17 cellular contexts compared by ENCODE assay signal in the genomic region with DNA sequence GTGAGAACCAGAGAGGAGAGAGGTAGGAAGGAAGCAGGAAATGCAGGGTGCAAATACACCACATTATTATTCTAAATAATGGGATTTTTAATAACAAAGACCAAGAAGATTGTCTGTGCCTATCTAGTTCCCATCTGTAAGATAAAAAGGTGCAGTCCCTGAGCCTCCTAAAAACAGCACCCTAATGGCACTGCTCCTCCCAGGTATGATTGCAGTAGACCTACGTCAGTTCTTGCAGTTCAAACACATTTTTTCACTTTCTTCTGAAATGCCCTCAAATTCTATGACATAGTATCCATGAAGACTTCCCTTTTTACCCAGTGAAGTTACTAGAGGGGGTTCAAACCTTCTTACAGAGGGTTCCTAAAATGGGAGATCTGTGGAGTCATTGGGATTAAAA.
DNase-seq lines count a peak whose midpoint lies in the region; ATAC-seq and TF ChIP-seq lines count a peak whose summit lies in the region.
"Had no signal": no experiment of that assay in that cellular context is flagged by ENCODE, and none has a peak within 500 bp of the region (broad histone marks: within the 10 kb centered on the region; RNA-seq: fewer than 3 reads in every experiment).

No MANE protein-coding gene starts in this region.

- peaks cover 27 to 82% of the 10 kb centered on the region in 2 donors for H3K36me3 Mint-ChIP-seq in activated T-cell treated with anti-CD3 and anti-CD28 coated beads, Interleukin-2, amount 50 U/mL, for 72 hours (ENCODE audit: insufficient read depth in 2 of 2)
- H3K36me3 Mint-ChIP-seq in T-helper 17 cell (ENCODE audit: low read depth): peaks cover 12% of the 10 kb centered on the region
- H3K36me3 Mint-ChIP-seq in stimulated activated memory B cell treated with anti-CD40 and anti-IgM and Interleukin-4, amounts not matched to agents 10 μg/mL and 1 μg/mL and 100 μg/mL, for 72 hours: peaks cover 68% of the 10 kb centered on the region

- H3K4me1 ChIP-seq in foreskin keratinocyte: peaks cover 9% of the 10 kb centered on the region
- H3K4me1 ChIP-seq: esophagus muscularis mucosa, left lung, Peyer's patch had no signal

- H3K9me3 ChIP-seq in T-helper 17 cell (ENCODE audit: control insufficient read depth, low read length, poor library complexity, severe bottlenecking): no peaks in the 10 kb centered on the region
- H3K9me3 ChIP-seq: esophagus muscularis mucosa, left lung, Peyer's patch had no signal

- peaks cover 92% of the 10 kb centered on the region for H3K4me1 Mint-ChIP-seq in activated T-cell treated with anti-CD3 and anti-CD28 coated beads, Interleukin-2, amount 50 U/mL, for 72 hours (ENCODE audit: low read depth)
- peaks cover 54% of the 10 kb centered on the region for H3K4me1 Mint-ChIP-seq in T-helper 17 cell
- H3K4me1 Mint-ChIP-seq in stimulated activated memory B cell treated with anti-CD40 and anti-IgM and Interleukin-4, amounts not matched to agents 10 μg/mL and 1 μg/mL and 100 μg/mL, for 72 hours: peaks cover 68% of the 10 kb centered on the region

- peak overlapping the region; percentile 63 for H3K27ac Mint-ChIP-seq in activated T-cell treated with anti-CD3 and anti-CD28 coated beads, Interleukin-2, amount 50 U/mL, for 72 hours
- H3K27ac Mint-ChIP-seq in T-helper 17 cell: no peak overlapping the region
- H3K27ac Mint-ChIP-seq in stimulated activated memory B cell treated with anti-CD40 and anti-IgM and Interleukin-4, amounts not matched to agents 10 μg/mL and 1 μg/mL and 100 μg/mL, for 72 hours: peak overlapping the region; percentile 71

- no peaks in the 10 kb centered on the region for H3K9me3 Mint-ChIP-seq in activated T-cell treated with anti-CD3 and anti-CD28 coated beads, Interleukin-2, amount 50 U/mL, for 72 hours
- no peaks in the 10 kb centered on the region for H3K9me3 Mint-ChIP-seq in stimulated activated memory B cell treated with anti-CD40 and anti-IgM and Interleukin-4, amounts not matched to agents 10 μg/mL and 1 μg/mL and 100 μg/mL, for 72 hours

- DNase-seq in activated T-cell treated with anti-CD3 and anti-CD28 coated beads, Interleukin-2, amount 50 U/mL, for 72 hours: no peak
- DNase-seq in activated T-cell treated with anti-CD3 and anti-CD28 coated beads for 4 hours (no peak), T-helper 17 cell (no peak), foreskin keratinocyte (no peak), NCI-H146 treated with DMSO at 0.1 percent for 48 hours (lab: John Stamatoyannopoulos, UW; ENCODE audit: unreplicated experiment) (no peak), cerebellar cortex (ENCODE audit: low spot score) (no peak), MV-4-11 (lab: John Stamatoyannopoulos, UW) (no peak)
- DNase-seq: activated CD4-positive, CD25-positive, alpha-beta regulatory T cell; activated T-cell treated with anti-CD3 and anti-CD28 coated beads, Interleukin-2, amount 50 U/mL, for 1 hour; GDM1; left lung; NCI-H2029 treated with DMSO at 0.1 percent for 48 hours; NCI-H526 treated with DMSO at 0.1 percent for 48 hours; Peyer's patch; stimulated activated naive CD4-positive, alpha-beta T cell treated with Interleukin-2 at 50 U/mL for 16 hours had no signal

- TF ChIP-seq CTCF in foreskin keratinocyte (conservative IDR thresholded peaks at IDR 0.05): no peak

- H3K27me3 ChIP-seq in foreskin keratinocyte: no peaks in the 10 kb centered on the region
- H3K27me3 ChIP-seq: left lung, Peyer's patch had no signal

- no peak for ATAC-seq in activated T-cell treated with anti-CD3 and anti-CD28 coated beads, Interleukin-2, amount 50 U/mL, for 72 hours (replicated peaks in 1 of 2)
- ATAC-seq in T-helper 17 cell (peak; percentile 30), foreskin keratinocyte (no peak)
- ATAC-seq in stimulated activated memory B cell treated with anti-CD40 and anti-IgM and Interleukin-4, amounts not matched to agents 10 μg/mL and 1 μg/mL and 100 μg/mL, for 72 hours: no peak

- H3K27ac ChIP-seq in foreskin keratinocyte: peak overlapping the region; percentile 9
- H3K27ac ChIP-seq: esophagus muscularis mucosa, left lung, Peyer's patch had no signal

- H3K27me3 Mint-ChIP-seq in activated T-cell treated with anti-CD3 and anti-CD28 coated beads, Interleukin-2, amount 50 U/mL, for 72 hours (ENCODE audit: low read depth): no peaks in the 10 kb centered on the region
- H3K27me3 Mint-ChIP-seq in T-helper 17 cell: no peaks in the 10 kb centered on the region
- no peaks in the 10 kb centered on the region for H3K27me3 Mint-ChIP-seq in stimulated activated memory B cell treated with anti-CD40 and anti-IgM and Interleukin-4, amounts not matched to agents 10 μg/mL and 1 μg/mL and 100 μg/mL, for 72 hours

- no peak overlapping the region for H3K4me3 Mint-ChIP-seq in activated T-cell treated with anti-CD3 and anti-CD28 coated beads, Interleukin-2, amount 50 U/mL, for 72 hours
- no peak overlapping the region for H3K4me3 Mint-ChIP-seq in T-helper 17 cell
- H3K4me3 Mint-ChIP-seq in stimulated activated memory B cell treated with anti-CD40 and anti-IgM and Interleukin-4, amounts not matched to agents 10 μg/mL and 1 μg/mL and 100 μg/mL, for 72 hours: no peak overlapping the region
